Comparison of ENCODE assay signal across 1 cellular context in the genomic region with DNA sequence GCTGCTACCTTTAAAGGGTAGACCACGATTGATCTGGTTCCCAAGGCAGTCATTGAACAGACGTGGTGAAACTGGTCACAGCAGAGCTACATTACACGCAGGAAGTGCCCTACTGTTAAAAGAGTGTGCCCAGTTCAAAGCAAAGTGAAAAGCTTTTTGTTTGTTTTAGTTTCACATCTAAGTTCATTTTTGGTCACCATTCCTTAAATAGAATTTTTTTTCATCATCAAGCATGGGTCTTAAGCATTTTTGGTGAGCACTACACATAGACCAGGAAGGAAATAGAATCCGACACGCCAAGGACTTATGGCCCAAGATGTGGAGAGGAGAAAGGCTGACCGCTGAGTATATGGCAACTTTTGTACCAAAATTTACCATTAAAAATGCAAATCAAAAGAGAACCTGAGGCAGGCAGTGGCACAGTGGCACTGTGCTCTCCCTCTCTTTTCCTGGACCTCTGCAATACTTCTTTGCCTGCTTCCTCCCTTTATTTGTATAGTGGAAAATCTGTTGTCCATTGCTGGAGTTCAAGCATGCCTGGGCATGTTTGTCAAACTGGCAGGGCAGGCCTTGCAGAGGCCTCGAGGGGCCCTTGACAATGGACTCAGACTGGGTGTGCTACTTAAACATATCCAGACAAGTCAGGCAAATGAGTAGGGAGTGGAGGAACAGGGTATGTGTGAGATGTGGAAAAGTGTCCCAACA.
TF ChIP-seq lines count a peak whose summit lies in the region.

No MANE protein-coding gene starts in this region.

TF ChIP-seq in HepG2, 621 proteins besides CTCF, POLR2A, EP300 and RAD21 (continued from another document and continues in another):
- TF ChIP-seq ZNF224 (CRISPR knock-in tag; IDR thresholded peaks at IDR 0.05) (no peak), GATAD2A (CRISPR knock-in tag; IDR thresholded peaks at IDR 0.05) (peak; percentile 98), ZNF605 (CRISPR knock-in tag; IDR thresholded peaks at IDR 0.05) (peak; percentile 66; the same call in 1 of the 2 replicates), ZFP90 (CRISPR knock-in tag; IDR thresholded peaks at IDR 0.05; ENCODE audit: borderline replicate concordance) (peak; percentile 23; the same call in 1 of the 2 replicates), MBD4 (IDR thresholded peaks at IDR 0.05; ENCODE audit: borderline replicate concordance, low read length) (peak; percentile 88; the same call in 1 of the 2 replicates), ZNF644 (CRISPR knock-in tag; IDR thresholded peaks at IDR 0.05; ENCODE audit: low read depth) (peak; percentile 94), FOXA3 (CRISPR knock-in tag; IDR thresholded peaks at IDR 0.05) (peak; percentile 90), HOXA9 (CRISPR knock-in tag; IDR thresholded peaks at IDR 0.05; ENCODE audit: borderline replicate concordance) (no peak), ATRX (CRISPR knock-in tag; IDR thresholded peaks at IDR 0.05; ENCODE audit: borderline replicate concordance) (no peak), ZNF263 (CRISPR knock-in tag; IDR thresholded peaks at IDR 0.05) (0 out of 2 replicates have a peak, but pooled peaks have one; percentile 38), FOXA1 (IDR thresholded peaks at IDR 0.05) (no peak), FOXA1 (CRISPR knock-in tag; IDR thresholded peaks at IDR 0.05) (peak; percentile 81), ZNF274 (CRISPR knock-in tag; IDR thresholded peaks at IDR 0.05) (no peak), SMARCC2 (IDR thresholded peaks at IDR 0.05) (no peak), ZNF431 (CRISPR knock-in tag; IDR thresholded peaks at IDR 0.05; ENCODE audit: borderline replicate concordance, low read depth) (no peak), FOXK2 (IDR thresholded peaks at IDR 0.05) (no peak), SOX6 (IDR thresholded peaks at IDR 0.05) (no peak), SOX6 (CRISPR knock-in tag; IDR thresholded peaks at IDR 0.05) (peak; percentile 81; the same call in 1 of the 2 replicates), CREB1 (IDR thresholded peaks at IDR 0.05) (no peak), CREB1 (CRISPR knock-in tag; IDR thresholded peaks at IDR 0.05) (peak; percentile 56; the same call in 1 of the 2 replicates), MAFK (conservative IDR thresholded peaks at IDR 0.05 in 1 of 2, IDR thresholded peaks at IDR 0.05 in 1 of 2; ENCODE audit: low read length in 2 of 2) (no peak), KAT2B (IDR thresholded peaks at IDR 0.05; ENCODE audit: borderline replicate concordance, low read depth, low read length) (no peak), KLF16 (CRISPR knock-in tag; IDR thresholded peaks at IDR 0.05) (peak in 1 of 2 experiments; percentile 79; a peak in 2 of 4 replicates), EEA1 (CRISPR knock-in tag; IDR thresholded peaks at IDR 0.05; ENCODE audit: borderline replicate concordance) (no peak)
- TF ChIP-seq, protein P1, sequence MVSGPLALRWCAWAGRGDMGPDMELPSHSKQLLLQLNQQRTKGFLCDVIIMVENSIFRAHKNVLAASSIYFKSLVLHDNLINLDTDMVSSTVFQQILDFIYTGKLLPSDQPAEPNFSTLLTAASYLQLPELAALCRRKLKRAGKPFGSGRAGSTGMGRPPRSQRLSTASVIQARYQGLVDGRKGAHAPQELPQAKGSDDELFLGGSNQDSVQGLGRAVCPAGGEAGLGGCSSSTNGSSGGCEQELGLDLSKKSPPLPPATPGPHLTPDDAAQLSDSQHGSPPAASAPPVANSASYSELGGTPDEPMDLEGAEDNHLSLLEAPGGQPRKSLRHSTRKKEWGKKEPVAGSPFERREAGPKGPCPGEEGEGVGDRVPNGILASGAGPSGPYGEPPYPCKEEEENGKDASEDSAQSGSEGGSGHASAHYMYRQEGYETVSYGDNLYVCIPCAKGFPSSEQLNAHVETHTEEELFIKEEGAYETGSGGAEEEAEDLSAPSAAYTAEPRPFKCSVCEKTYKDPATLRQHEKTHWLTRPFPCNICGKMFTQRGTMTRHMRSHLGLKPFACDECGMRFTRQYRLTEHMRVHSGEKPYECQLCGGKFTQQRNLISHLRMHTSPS (CRISPR knock-in tag; IDR thresholded peaks at IDR 0.05; ENCODE audit: low read depth), result peak; percentile 95
- TF ChIP-seq, protein P2, sequence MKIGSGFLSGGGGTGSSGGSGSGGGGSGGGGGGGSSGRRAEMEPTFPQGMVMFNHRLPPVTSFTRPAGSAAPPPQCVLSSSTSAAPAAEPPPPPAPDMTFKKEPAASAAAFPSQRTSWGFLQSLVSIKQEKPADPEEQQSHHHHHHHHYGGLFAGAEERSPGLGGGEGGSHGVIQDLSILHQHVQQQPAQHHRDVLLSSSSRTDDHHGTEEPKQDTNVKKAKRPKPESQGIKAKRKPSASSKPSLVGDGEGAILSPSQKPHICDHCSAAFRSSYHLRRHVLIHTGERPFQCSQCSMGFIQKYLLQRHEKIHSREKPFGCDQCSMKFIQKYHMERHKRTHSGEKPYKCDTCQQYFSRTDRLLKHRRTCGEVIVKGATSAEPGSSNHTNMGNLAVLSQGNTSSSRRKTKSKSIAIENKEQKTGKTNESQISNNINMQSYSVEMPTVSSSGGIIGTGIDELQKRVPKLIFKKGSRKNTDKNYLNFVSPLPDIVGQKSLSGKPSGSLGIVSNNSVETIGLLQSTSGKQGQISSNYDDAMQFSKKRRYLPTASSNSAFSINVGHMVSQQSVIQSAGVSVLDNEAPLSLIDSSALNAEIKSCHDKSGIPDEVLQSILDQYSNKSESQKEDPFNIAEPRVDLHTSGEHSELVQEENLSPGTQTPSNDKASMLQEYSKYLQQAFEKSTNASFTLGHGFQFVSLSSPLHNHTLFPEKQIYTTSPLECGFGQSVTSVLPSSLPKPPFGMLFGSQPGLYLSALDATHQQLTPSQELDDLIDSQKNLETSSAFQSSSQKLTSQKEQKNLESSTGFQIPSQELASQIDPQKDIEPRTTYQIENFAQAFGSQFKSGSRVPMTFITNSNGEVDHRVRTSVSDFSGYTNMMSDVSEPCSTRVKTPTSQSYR (CRISPR knock-in tag; IDR thresholded peaks at IDR 0.05; ENCODE audit: borderline replicate concordance), result peak; percentile 60; the same call in 1 of the 2 replicates
- TF ChIP-seq, protein P3, sequence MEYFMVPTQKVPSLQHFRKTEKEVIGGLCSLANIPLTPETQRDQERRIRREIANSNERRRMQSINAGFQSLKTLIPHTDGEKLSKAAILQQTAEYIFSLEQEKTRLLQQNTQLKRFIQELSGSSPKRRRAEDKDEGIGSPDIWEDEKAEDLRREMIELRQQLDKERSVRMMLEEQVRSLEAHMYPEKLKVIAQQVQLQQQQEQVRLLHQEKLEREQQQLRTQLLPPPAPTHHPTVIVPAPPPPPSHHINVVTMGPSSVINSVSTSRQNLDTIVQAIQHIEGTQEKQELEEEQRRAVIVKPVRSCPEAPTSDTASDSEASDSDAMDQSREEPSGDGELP (IDR thresholded peaks at IDR 0.05; ENCODE audit: borderline replicate concordance, low read depth), result 0 out of 2 replicates have a peak, but pooled peaks have one; percentile 15
- TF ChIP-seq, protein P4, sequence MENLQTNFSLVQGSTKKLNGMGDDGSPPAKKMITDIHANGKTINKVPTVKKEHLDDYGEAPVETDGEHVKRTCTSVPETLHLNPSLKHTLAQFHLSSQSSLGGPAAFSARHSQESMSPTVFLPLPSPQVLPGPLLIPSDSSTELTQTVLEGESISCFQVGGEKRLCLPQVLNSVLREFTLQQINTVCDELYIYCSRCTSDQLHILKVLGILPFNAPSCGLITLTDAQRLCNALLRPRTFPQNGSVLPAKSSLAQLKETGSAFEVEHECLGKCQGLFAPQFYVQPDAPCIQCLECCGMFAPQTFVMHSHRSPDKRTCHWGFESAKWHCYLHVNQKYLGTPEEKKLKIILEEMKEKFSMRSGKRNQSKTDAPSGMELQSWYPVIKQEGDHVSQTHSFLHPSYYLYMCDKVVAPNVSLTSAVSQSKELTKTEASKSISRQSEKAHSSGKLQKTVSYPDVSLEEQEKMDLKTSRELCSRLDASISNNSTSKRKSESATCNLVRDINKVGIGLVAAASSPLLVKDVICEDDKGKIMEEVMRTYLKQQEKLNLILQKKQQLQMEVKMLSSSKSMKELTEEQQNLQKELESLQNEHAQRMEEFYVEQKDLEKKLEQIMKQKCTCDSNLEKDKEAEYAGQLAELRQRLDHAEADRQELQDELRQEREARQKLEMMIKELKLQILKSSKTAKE (CRISPR knock-in tag; IDR thresholded peaks at IDR 0.05; ENCODE audit: borderline replicate concordance), result peak; percentile 29; the same call in 1 of the 2 replicates
- TF ChIP-seq, protein P5, sequence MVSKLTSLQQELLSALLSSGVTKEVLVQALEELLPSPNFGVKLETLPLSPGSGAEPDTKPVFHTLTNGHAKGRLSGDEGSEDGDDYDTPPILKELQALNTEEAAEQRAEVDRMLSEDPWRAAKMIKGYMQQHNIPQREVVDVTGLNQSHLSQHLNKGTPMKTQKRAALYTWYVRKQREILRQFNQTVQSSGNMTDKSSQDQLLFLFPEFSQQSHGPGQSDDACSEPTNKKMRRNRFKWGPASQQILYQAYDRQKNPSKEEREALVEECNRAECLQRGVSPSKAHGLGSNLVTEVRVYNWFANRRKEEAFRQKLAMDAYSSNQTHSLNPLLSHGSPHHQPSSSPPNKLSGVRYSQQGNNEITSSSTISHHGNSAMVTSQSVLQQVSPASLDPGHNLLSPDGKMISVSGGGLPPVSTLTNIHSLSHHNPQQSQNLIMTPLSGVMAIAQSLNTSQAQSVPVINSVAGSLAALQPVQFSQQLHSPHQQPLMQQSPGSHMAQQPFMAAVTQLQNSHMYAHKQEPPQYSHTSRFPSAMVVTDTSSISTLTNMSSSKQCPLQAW (CRISPR knock-in tag; IDR thresholded peaks at IDR 0.05), result peak; percentile 73; the same call in 1 of the 2 replicates
- TF ChIP-seq, protein P6, sequence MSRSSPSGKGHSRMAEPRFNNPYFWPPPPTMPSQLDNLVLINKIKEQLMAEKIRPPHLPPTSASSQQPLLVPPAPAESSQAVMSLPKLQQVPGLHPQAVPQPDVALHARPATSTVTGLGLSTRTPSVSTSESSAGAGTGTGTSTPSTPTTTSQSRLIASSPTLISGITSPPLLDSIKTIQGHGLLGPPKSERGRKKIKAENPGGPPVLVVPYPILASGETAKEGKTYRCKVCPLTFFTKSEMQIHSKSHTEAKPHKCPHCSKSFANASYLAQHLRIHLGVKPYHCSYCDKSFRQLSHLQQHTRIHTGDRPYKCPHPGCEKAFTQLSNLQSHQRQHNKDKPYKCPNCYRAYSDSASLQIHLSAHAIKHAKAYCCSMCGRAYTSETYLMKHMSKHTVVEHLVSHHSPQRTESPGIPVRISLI (CRISPR knock-in tag; IDR thresholded peaks at IDR 0.05; ENCODE audit: borderline replicate concordance), result peak; percentile 69; the same call in 1 of the 2 replicates
- TF ChIP-seq, protein P7, sequence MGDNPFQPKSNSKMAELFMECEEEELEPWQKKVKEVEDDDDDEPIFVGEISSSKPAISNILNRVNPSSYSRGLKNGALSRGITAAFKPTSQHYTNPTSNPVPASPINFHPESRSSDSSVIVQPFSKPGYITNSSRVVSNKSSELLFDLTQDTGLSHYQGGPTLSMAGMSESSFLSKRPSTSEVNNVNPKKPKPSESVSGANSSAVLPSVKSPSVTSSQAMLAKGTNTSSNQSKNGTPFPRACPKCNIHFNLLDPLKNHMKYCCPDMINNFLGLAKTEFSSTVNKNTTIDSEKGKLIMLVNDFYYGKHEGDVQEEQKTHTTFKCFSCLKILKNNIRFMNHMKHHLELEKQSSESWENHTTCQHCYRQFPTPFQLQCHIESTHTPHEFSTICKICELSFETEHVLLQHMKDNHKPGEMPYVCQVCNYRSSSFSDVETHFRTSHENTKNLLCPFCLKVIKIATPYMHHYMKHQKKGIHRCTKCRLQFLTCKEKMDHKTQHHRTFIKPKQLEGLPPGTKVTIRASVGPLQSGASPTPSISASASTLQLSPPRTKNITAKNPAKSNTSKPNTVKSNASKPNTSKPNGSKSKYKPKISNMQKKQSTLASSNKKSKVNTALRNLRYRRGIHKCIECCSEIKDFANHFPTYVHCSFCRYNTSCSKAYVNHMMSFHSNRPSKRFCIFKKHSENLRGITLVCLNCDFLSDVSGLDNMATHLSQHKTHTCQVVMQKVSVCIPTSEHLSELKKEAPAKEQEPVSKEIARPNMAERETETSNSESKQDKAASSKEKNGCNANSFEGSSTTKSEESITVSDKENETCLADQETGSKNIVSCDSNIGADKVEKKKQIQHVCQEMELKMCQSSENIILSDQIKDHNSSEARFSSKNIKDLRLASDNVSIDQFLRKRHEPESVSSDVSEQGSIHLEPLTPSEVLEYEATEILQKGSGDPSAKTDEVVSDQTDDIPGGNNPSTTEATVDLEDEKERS (CRISPR knock-in tag; IDR thresholded peaks at IDR 0.05), result peak; percentile 76
- TF ChIP-seq, protein P8, sequence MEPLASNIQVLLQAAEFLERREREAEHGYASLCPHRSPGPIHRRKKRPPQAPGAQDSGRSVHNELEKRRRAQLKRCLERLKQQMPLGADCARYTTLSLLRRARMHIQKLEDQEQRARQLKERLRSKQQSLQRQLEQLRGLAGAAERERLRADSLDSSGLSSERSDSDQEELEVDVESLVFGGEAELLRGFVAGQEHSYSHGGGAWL (CRISPR knock-in tag; IDR thresholded peaks at IDR 0.05), result no peak; the same call in 1 of the 2 replicates
